ENCODE assay signal across 21 cellular contexts in genomic region chr11:127844843-127845242, GRCh38.
"Had no signal": no experiment of that assay in that cellular context is flagged by ENCODE, and none has a peak within 500 bp of the region (broad histone marks: within the 10 kb centered on the region; RNA-seq: fewer than 3 reads in every experiment).

No MANE protein-coding gene starts in this region.

- H3K9me3 Mint-ChIP-seq: activated naive CD8-positive, alpha-beta T cell treated with anti-CD3 and anti-CD28 coated beads, Interleukin-2, amount 10 ng/mL, durations not matched to agents 7 days and 5 days; T-helper 1 cell treated with Interleukin-12 subunit alpha and Interleukin-12 subunit beta and Interleukin-4 antibody, amounts not matched to agents 30 μg/mL and 1 μg/mL, for 36 hours had no signal

- H3K4me3 ChIP-seq: adrenal gland, MG63, SJCRH30 had no signal

- H3K36me3 Mint-ChIP-seq: activated naive CD8-positive, alpha-beta T cell treated with anti-CD3 and anti-CD28 coated beads, Interleukin-2, amount 10 ng/mL, durations not matched to agents 7 days and 5 days; WTC11 had no signal

- H3K36me3 ChIP-seq: adrenal gland, MG63, SJCRH30 had no signal

- H3K27ac ChIP-seq: adrenal gland, SJCRH30 had no signal

- H3K4me1 ChIP-seq: adrenal gland, SJCRH30 had no signal

- H3K4me1 Mint-ChIP-seq: activated naive CD8-positive, alpha-beta T cell treated with anti-CD3 and anti-CD28 coated beads, Interleukin-2, amount 10 ng/mL, durations not matched to agents 7 days and 5 days had no signal

- H3K27ac Mint-ChIP-seq: activated CD8-positive, alpha-beta T cell treated with anti-CD3 and anti-CD28 coated beads, Interleukin-2, amount 10 ng/mL, durations not matched to agents 7 days and 5 days; activated naive CD8-positive, alpha-beta T cell treated with anti-CD3 and anti-CD28 coated beads, Interleukin-2, amount 10 ng/mL, durations not matched to agents 7 days and 5 days; T-helper 1 cell treated with Interleukin-12 subunit alpha and Interleukin-12 subunit beta and Interleukin-4 antibody, amounts not matched to agents 30 μg/mL and 1 μg/mL, for 36 hours; WTC11 had no signal

- H3K27me3 ChIP-seq: adrenal gland, MG63, SJCRH30 had no signal

- H3K9me3 ChIP-seq: adrenal gland, MG63, SJCRH30 had no signal

- H3K4me3 Mint-ChIP-seq: activated CD8-positive, alpha-beta T cell treated with anti-CD3 and anti-CD28 coated beads, Interleukin-2, amount 10 ng/mL, durations not matched to agents 7 days and 5 days; activated naive CD8-positive, alpha-beta T cell treated with anti-CD3 and anti-CD28 coated beads, Interleukin-2, amount 10 ng/mL, durations not matched to agents 7 days and 5 days; T-helper 1 cell treated with Interleukin-12 subunit alpha and Interleukin-12 subunit beta and Interleukin-4 antibody, amounts not matched to agents 30 μg/mL and 1 μg/mL, for 36 hours; WTC11 had no signal

- H3K27me3 Mint-ChIP-seq: activated naive CD8-positive, alpha-beta T cell treated with anti-CD3 and anti-CD28 coated beads, Interleukin-2, amount 10 ng/mL, durations not matched to agents 7 days and 5 days had no signal

- DNase-seq: activated CD4-positive, alpha-beta T cell treated with anti-CD3 and anti-CD28 coated beads for 48 hours; activated CD4-positive, alpha-beta T cell treated with anti-CD3 and anti-CD28 coated beads, Interleukin-2, amount 50 U/mL, for 4 hours; activated CD4-positive, CD25-positive, alpha-beta regulatory T cell treated with anti-CD3 and anti-CD28 coated beads, Interleukin-2, amount 50 U/mL, for 72 hours; activated CD8-positive, alpha-beta memory T cell treated with anti-CD3 and anti-CD28 coated beads, Interleukin-2, amount 50 U/mL, for 48 hours; activated CD8-positive, alpha-beta T cell treated with anti-CD3 and anti-CD28 coated beads, Interleukin-2, amount 10 ng/mL, durations not matched to agents 7 days and 5 days; activated naive CD4-positive, alpha-beta T cell treated with anti-CD3 and anti-CD28 coated beads, Interleukin-2, amount 50 U/mL, for 16 hours; activated naive CD8-positive, alpha-beta T cell treated with anti-CD3 and anti-CD28 coated beads, Interleukin-2, amount 10 ng/mL, durations not matched to agents 7 days and 5 days; activated T-cell treated with anti-CD3 and anti-CD28 coated beads, Interleukin-2, amount 50 U/mL, for 1 hour; adrenal gland; caudate nucleus; MG63; MV-4-11; NCI-H1694; NCI-H2029; NCI-H2171; NCI-H2227 treated with DMSO at 0.1 percent for 48 hours; NCI-H510A; NCI-H526 treated with DMSO at 0.1 percent for 48 hours; SJCRH30 had no signal
